Comparison of ENCODE assay signal across 7 cellular contexts in genomic region chr6:32664827-32665362, GRCh38.
A peak's percentile ranks its signal among the peaks of the same experiment; 100 is the strongest.
DNase-seq lines count a peak whose midpoint lies in the region; ATAC-seq lines count a peak whose summit lies in the region.

No MANE protein-coding gene starts in this region.

- peak overlapping the region; percentile 52; the same call in 1 of the 2 replicates for H3K4me3 ChIP-seq in iPS-20b (ENCODE audit: low read length)

- DNase-seq in activated T-cell treated with anti-CD3 and anti-CD28 coated beads for 48 hours (ENCODE audit: low read depth) (peak; percentile 34), SIG-M5 (lab: John Stamatoyannopoulos, UW) (no peak), NCI-H146 treated with DMSO at 0.1 percent for 48 hours (lab: John Stamatoyannopoulos, UW; ENCODE audit: unreplicated experiment) (no peak), SKM-1 treated with dmso at 0.1 percent for 144 hours (lab: John Stamatoyannopoulos, UW; ENCODE audit: unreplicated experiment) (no peak)
- peak; percentile 33 to 54 for DNase-seq in stimulated activated naive CD8-positive, alpha-beta T cell treated with anti-CD3 and anti-CD28 coated beads, Interleukin-15, amount 100 ng/mL, for 72 hours

- H3K27ac Mint-ChIP-seq in stimulated activated naive CD8-positive, alpha-beta T cell treated with anti-CD3 and anti-CD28 coated beads, Interleukin-15, amount 100 ng/mL, for 72 hours, result peak overlapping the region in 1 of 2 donors; percentile 66

- ATAC-seq in HG03354 (IDR thresholded peaks at IDR 0.05; ENCODE audit: poor library complexity, severe bottlenecking, unreplicated experiment), result peak; percentile 38
- ATAC-seq in stimulated activated naive CD8-positive, alpha-beta T cell treated with anti-CD3 and anti-CD28 coated beads, Interleukin-15, amount 100 ng/mL, for 72 hours, result peak; percentile 70

- no peak overlapping the region for H3K9ac ChIP-seq in iPS-20b (ENCODE audit: low read depth, low read length)

- no peaks in the 10 kb centered on the region for H3K9me3 Mint-ChIP-seq in stimulated activated naive CD8-positive, alpha-beta T cell treated with anti-CD3 and anti-CD28 coated beads, Interleukin-15, amount 100 ng/mL, for 72 hours

- H3K4me3 Mint-ChIP-seq in stimulated activated naive CD8-positive, alpha-beta T cell treated with anti-CD3 and anti-CD28 coated beads, Interleukin-15, amount 100 ng/mL, for 72 hours, result peak overlapping the region; percentile 84

- no peaks in the 10 kb centered on the region for H3K4me1 ChIP-seq in iPS-20b (ENCODE audit: insufficient read depth, low read length)

- peaks cover 52% of the 10 kb centered on the region for H3K4me1 Mint-ChIP-seq in stimulated activated naive CD8-positive, alpha-beta T cell treated with anti-CD3 and anti-CD28 coated beads, Interleukin-15, amount 100 ng/mL, for 72 hours

- H3K36me3 ChIP-seq in iPS-20b (ENCODE audit: insufficient read depth, low read depth, low read length), result no peaks in the 10 kb centered on the region

- H3K27me3 ChIP-seq in iPS-20b (ENCODE audit: insufficient read depth, low read length), result peaks cover 22% of the 10 kb centered on the region

- peaks cover 33% of the 10 kb centered on the region for H3K27me3 Mint-ChIP-seq in stimulated activated naive CD8-positive, alpha-beta T cell treated with anti-CD3 and anti-CD28 coated beads, Interleukin-15, amount 100 ng/mL, for 72 hours

- H3K27ac ChIP-seq in iPS-20b (ENCODE audit: low read length), result no peak overlapping the region

- no peaks in the 10 kb centered on the region for H3K9me3 ChIP-seq in iPS-20b (ENCODE audit: insufficient read depth, low read depth, low read length)

Comparison
In these comparisons a context has a peak if more than half of its experiments do, and no peak if none do; other contexts are left out.
1. DNase-seq: peak in activated T-cell treated with anti-CD3 and anti-CD28 coated beads for 48 hours (single experiment) and stimulated activated naive CD8-positive, alpha-beta T cell treated with anti-CD3 and anti-CD28 coated beads, Interleukin-15, amount 100 ng/mL, for 72 hours (2 of 2); none in SIG-M5 (single experiment), NCI-H146 treated with DMSO at 0.1 percent for 48 hours (single experiment) and SKM-1 treated with dmso at 0.1 percent for 144 hours (single experiment).